Comparison of ENCODE assay signal across 23 cellular contexts in the genomic region with DNA sequence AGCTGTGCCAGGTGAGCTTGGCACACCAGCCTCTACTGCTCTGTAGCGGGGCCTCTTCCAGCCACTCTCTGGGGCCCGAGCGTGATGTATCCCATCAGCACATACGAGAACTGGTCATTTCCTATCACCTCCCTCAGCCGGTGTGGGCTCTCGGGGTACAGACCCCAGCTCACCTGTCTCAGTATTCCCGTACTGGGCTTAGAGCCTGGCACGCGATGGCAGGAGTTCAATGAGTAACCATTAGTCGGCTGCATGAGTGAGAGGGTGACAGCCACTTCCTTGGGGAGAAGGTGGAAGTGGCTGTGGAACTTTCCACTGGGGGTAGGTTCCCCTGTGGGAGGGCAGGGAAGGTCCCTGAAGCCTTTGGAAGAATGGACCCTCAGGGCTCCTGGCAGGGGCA.
"Had no signal": no experiment of that assay in that cellular context is flagged by ENCODE, and none has a peak within 500 bp of the region (broad histone marks: within the 10 kb centered on the region; RNA-seq: fewer than 3 reads in every experiment).

No MANE protein-coding gene starts in this region.

- H2AFZ ChIP-seq: hepatocyte, neural progenitor cell, parathyroid adenoma had no signal

- DNase-seq: effector CD4-positive, alpha-beta T cell; foreskin melanocyte; head of caudate nucleus; kidney; left colon; left ventricle myocardium superior; mesenchymal stem cell; midbrain; occipital lobe; right lobe of liver; spleen; stimulated activated CD4-positive, alpha-beta T cell treated with anti-CD3 and anti-CD28 coated beads, Interleukin-2, amount 100 ng/mL, for 24 hours; stimulated activated naive CD8-positive, alpha-beta T cell treated with anti-CD3 and anti-CD28 coated beads, Interleukin-15, Interleukin-2, amounts not matched to agents 100 U/mL and 50 U/mL, for 24 hours; thyroid gland; uterus had no signal

- H3K27me3 ChIP-seq: hepatocyte, neural progenitor cell, right lobe of liver, spleen, suprapubic skin, thyroid gland, uterus had no signal

- H3K9ac ChIP-seq: neural progenitor cell, parathyroid adenoma had no signal

- H3K36me3 ChIP-seq: neural progenitor cell, uterus had no signal

- H3K4me3 ChIP-seq: coronary artery, hepatocyte, lung, neural progenitor cell, prostate gland, right lobe of liver, spleen, suprapubic skin, thyroid gland, uterus had no signal

- H3K4me2 ChIP-seq: hepatocyte, neural progenitor cell had no signal

- ATAC-seq: left colon; left ventricle myocardium superior; natural killer cell treated with Interleukin-12 subunit alpha and Interleukin-12 subunit beta and Interleukin-15 and Interleukin-18, amount 100 ng/mL, for 72 hours; right lobe of liver; stimulated activated naive CD8-positive, alpha-beta T cell treated with anti-CD3 and anti-CD28 coated beads, Interleukin-15, Interleukin-2, amounts not matched to agents 100 U/mL and 50 U/mL, for 24 hours had no signal

- H3K27ac ChIP-seq: coronary artery, hepatocyte, neural progenitor cell, parathyroid adenoma, prostate gland, right lobe of liver, spleen, suprapubic skin, thyroid gland, uterus had no signal

- H3K9me3 ChIP-seq: prostate gland, right lobe of liver, suprapubic skin, thyroid gland, uterus had no signal

- H3K4me1 ChIP-seq: parathyroid adenoma, prostate gland, spleen, suprapubic skin, thyroid gland, uterus had no signal
